Comparison of ENCODE assay signal across 28 cellular contexts in the genomic region with DNA sequence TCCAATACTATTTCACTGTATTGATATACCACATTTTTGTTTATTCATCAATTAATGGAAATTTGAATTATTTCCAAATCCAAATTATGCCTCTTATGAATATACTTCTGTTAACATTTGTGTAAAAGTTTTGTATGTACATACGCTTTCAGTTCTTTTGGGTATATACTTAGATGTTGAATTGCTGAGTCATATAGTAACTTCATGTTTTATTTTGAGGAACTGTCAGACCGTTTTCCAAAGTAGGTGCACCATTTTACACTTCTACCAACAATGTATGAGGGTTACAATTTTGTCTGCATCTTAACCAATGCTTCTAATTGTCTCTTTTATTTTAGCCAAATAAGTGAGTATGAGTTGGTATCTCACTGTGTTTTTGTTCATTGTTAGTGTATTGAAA. TPM values are rescaled to one million over a fixed set of nuclear protein-coding genes. Genes with fewer than 3 reads are reported as not detected.
DNase-seq lines count a peak whose midpoint lies in the region; ATAC-seq and TF ChIP-seq lines count a peak whose summit lies in the region.
"Had no signal": no experiment of that assay in that cellular context is flagged by ENCODE, and none has a peak within 500 bp of the region (broad histone marks: within the 10 kb centered on the region; RNA-seq: fewer than 3 reads in every experiment).

No MANE protein-coding gene starts in this region.

- no peak overlapping the region for H3K4me3 ChIP-seq in OCI-LY3 (ENCODE audit: low read length)
- no peak overlapping the region for H3K4me3 ChIP-seq in vagina
- H3K4me3 ChIP-seq: colonic mucosa, GM23338, upper lobe of left lung had no signal

- H3K27me3 ChIP-seq in OCI-LY3 (ENCODE audit: low read depth, low read length) (no peaks in the 10 kb centered on the region), vagina (no peaks in the 10 kb centered on the region)
- H3K27me3 ChIP-seq: colonic mucosa, upper lobe of left lung had no signal

- intact Hi-C loops in vagina (cut with DNase I) = no loop called here

- H2AFZ ChIP-seq in OCI-LY3 (ENCODE audit: low read depth, low read length) = no peak overlapping the region

- ATAC-seq in GM18511 (IDR thresholded peaks at IDR 0.05; ENCODE audit: unreplicated experiment) = peak; percentile 75
- ATAC-seq in GM21390 (IDR thresholded peaks at IDR 0.05; ENCODE audit: unreplicated experiment) = peak; percentile 69
- peak; percentile 82 for ATAC-seq in HG03442 (IDR thresholded peaks at IDR 0.05; ENCODE audit: unreplicated experiment)
- ATAC-seq in HG03097 (IDR thresholded peaks at IDR 0.05; ENCODE audit: low FRiP score, unreplicated experiment) = no peak
- ATAC-seq in GM19455 (IDR thresholded peaks at IDR 0.05; ENCODE audit: unreplicated experiment) = no peak
- ATAC-seq: CD8-positive, alpha-beta T cell; GM23338; naive thymus-derived CD8-positive, alpha-beta T cell; right cardiac atrium had no signal

- no peak for TF ChIP-seq POLR2A in vagina (IDR thresholded peaks at IDR 0.05)

- H3K9me3 ChIP-seq in OCI-LY3 (ENCODE audit: insufficient read depth, low read length) (no peaks in the 10 kb centered on the region), vagina (no peaks in the 10 kb centered on the region)
- H3K9me3 ChIP-seq: colonic mucosa, upper lobe of left lung had no signal

- no peaks in the 10 kb centered on the region for H3K36me3 ChIP-seq in OCI-LY3 (replicated peaks; ENCODE audit: low read depth, low read length)
- no peaks in the 10 kb centered on the region for H3K36me3 ChIP-seq in vagina
- H3K36me3 ChIP-seq: colonic mucosa, upper lobe of left lung, WERI-Rb-1 had no signal

- H4K20me1 ChIP-seq in OCI-LY3 (ENCODE audit: insufficient read depth, low read length) = no peaks in the 10 kb centered on the region

- TF ChIP-seq CTCF in OCI-LY3 (IDR thresholded peaks at IDR 0.05; ENCODE audit: low read depth, low read length) (no peak), vagina (IDR thresholded peaks at IDR 0.05) (no peak)

- no peak overlapping the region for H3K9ac ChIP-seq in OCI-LY3 (ENCODE audit: low read length)

- no peak for DNase-seq in OCI-M2 (lab: John Stamatoyannopoulos, UW; ENCODE audit: unreplicated experiment)
- DNase-seq in vagina (ENCODE audit: extremely low spot score in 2 of 2) = no peak
- DNase-seq: activated CD4-positive, alpha-beta T cell treated with anti-CD3 and anti-CD28 coated beads, Interleukin-2, amount 50 U/mL, for 1 hour; activated effector memory CD4-positive, alpha-beta T cell treated with anti-CD3 and anti-CD28 coated beads, Interleukin-2, amount 50 U/mL, for 16 hours; CD8-positive, alpha-beta T cell; colonic mucosa; DMS153; glutamatergic neuron; KBM-7; mesendoderm; naive thymus-derived CD8-positive, alpha-beta T cell; NCI-H1092 treated with DMSO at 0.1 percent for 48 hours; NCI-H2029; NCI-H446 treated with DMSO at 0.1 percent for 48 hours; NK-92 treated with Interleukin-12 subunit alpha and Interleukin-12 subunit beta, amount 100 ng/mL, for 24 hours; right cardiac atrium; T-helper 1 cell; upper lobe of left lung; WERI-Rb-1 had no signal

- peak overlapping the region; percentile 27; the same call in 1 of the 2 replicates for H3K4me2 ChIP-seq in OCI-LY3 (ENCODE audit: low read length)
- H3K4me2 ChIP-seq: GM23338 had no signal

- no peaks in the 10 kb centered on the region for H3K79me2 ChIP-seq in OCI-LY3 (ENCODE audit: low read length)

- H3K27ac ChIP-seq in OCI-LY3 (ENCODE audit: low read length) = no peak overlapping the region
- H3K27ac ChIP-seq in vagina = no peak overlapping the region
- H3K27ac ChIP-seq: colonic mucosa, upper lobe of left lung, WERI-Rb-1 had no signal

- H3K4me1 ChIP-seq in OCI-LY3 (ENCODE audit: low read length) (peaks cover 9% of the 10 kb centered on the region), vagina (no peaks in the 10 kb centered on the region)
- H3K4me1 ChIP-seq: colonic mucosa, upper lobe of left lung had no signal

RNA-seq across cellular contexts. Expression of a gene that starts 10.2 kb away (rescaled TPM):
- not detected for total RNA-seq in vagina
- total RNA-seq: CD8-positive, alpha-beta T cell; colonic mucosa; fibroblast of lung; GM23338; naive thymus-derived CD8-positive, alpha-beta T cell; osteoblast; right cardiac atrium; upper lobe of left lung had no signal

RNA-seq across cellular contexts. Expression of a gene that starts 39.6 kb away (rescaled TPM):
- not detected for total RNA-seq in vagina
- total RNA-seq: CD8-positive, alpha-beta T cell; colonic mucosa; fibroblast of lung; GM23338; naive thymus-derived CD8-positive, alpha-beta T cell; right cardiac atrium; upper lobe of left lung had no signal

Comparison
In these comparisons a context has a peak if more than half of its experiments do, and no peak if none do; other contexts are left out.
1. ATAC-seq: peak in GM18511 (single experiment), GM21390 (single experiment) and HG03442 (single experiment); none in HG03097 (single experiment) and GM19455 (single experiment).